11 cellular contexts compared by ENCODE assay signal in genomic region chr3:40170395-40170794, GRCh38.
DNase-seq lines count a peak whose midpoint lies in the region; ATAC-seq, FAIRE-seq and TF ChIP-seq lines count a peak whose summit lies in the region.
"Had no signal": no experiment of that assay in that cellular context is flagged by ENCODE, and none has a peak within 500 bp of the region (broad histone marks: within the 10 kb centered on the region; RNA-seq: fewer than 3 reads in every experiment).

No MANE protein-coding gene starts in this region.

- peaks cover 59% of the 10 kb centered on the region for H3K27me3 ChIP-seq in MM.1S (replicated peaks; ENCODE audit: insufficient read depth, low read length)
- H3K27me3 ChIP-seq: body of pancreas had no signal

- H4K20me1 ChIP-seq in MM.1S (ENCODE audit: insufficient read depth, low read length) = no peaks in the 10 kb centered on the region

- H3K4me1 ChIP-seq in MM.1S (ENCODE audit: low read length) = peaks cover 12% of the 10 kb centered on the region
- H3K4me1 ChIP-seq: body of pancreas had no signal

- ATAC-seq in GM19438 (IDR thresholded peaks at IDR 0.05; ENCODE audit: low read depth, unreplicated experiment) = peak; percentile 98
- peak; percentile 97 for ATAC-seq in HG02938 (IDR thresholded peaks at IDR 0.05; ENCODE audit: unreplicated experiment)
- ATAC-seq: body of pancreas, left ventricle myocardium superior had no signal

- H3K36me3 ChIP-seq in MM.1S (replicated peaks; ENCODE audit: insufficient read depth, low read length) = no peaks in the 10 kb centered on the region

- TF ChIP-seq CTCF in GM13977 (IDR thresholded peaks at IDR 0.05; ENCODE audit: extremely low read depth, insufficient read depth, missing control alignments) (no peak), MM.1S (IDR thresholded peaks at IDR 0.05; ENCODE audit: low read length) (no peak), D721Med (IDR thresholded peaks at IDR 0.05; ENCODE audit: insufficient read depth, missing control alignments) (no peak)

- in situ Hi-C loops in GM13977 (cut with MboI; ENCODE audit: low pct_unique_long_range_greater_than_20kb, low sequenced_read_pairs, unreplicated experiment) = no loop called here

- H3F3A ChIP-seq in MM.1S (ENCODE audit: insufficient read depth, low read length) = peaks cover 5% of the 10 kb centered on the region; the same call in 1 of the 2 replicates

- no peak for FAIRE-seq in D721Med (lab: Jason Lieb, UNC)

- no peaks in the 10 kb centered on the region for H3K9me2 ChIP-seq in MM.1S (replicated peaks; ENCODE audit: insufficient read depth, low read length)

- no peak overlapping the region for H2AFZ ChIP-seq in MM.1S (ENCODE audit: low read length)

- no peak overlapping the region for H3K27ac ChIP-seq in MM.1S (ENCODE audit: low read length)
- H3K27ac ChIP-seq: body of pancreas had no signal

- DNase-seq in GM13977 (ENCODE audit: low spot score) (peak; percentile 57), MM.1S (peak; percentile 52), D721Med (ENCODE audit: insufficient read length, low spot score) (no peak), GDM1 (lab: John Stamatoyannopoulos, UW) (no peak), NCI-H2081 (lab: John Stamatoyannopoulos, UW) (no peak)
- DNase-seq in activated CD4-positive, alpha-beta T cell treated with anti-CD3 and anti-CD28 coated beads, Interleukin-2, amount 50 U/mL, for 4 hours = no peak
- DNase-seq: body of pancreas, C1 segment of cervical spinal cord, left ventricle myocardium superior had no signal

- no peak overlapping the region for H3K9ac ChIP-seq in MM.1S (ENCODE audit: low read length)

- H3K9me3 ChIP-seq in MM.1S (replicated peaks; ENCODE audit: insufficient read depth, low read length) = no peaks in the 10 kb centered on the region
- H3K9me3 ChIP-seq: body of pancreas had no signal

- no peaks in the 10 kb centered on the region for H3K79me2 ChIP-seq in MM.1S (ENCODE audit: low read length)

- peak overlapping the region; percentile 85; the same call in 1 of the 2 replicates for H3K4me2 ChIP-seq in MM.1S (ENCODE audit: low read depth, low read length)

- H3K4me3 ChIP-seq in MM.1S (ENCODE audit: low read length) = peak overlapping the region; percentile 35; the same call in 1 of the 2 replicates
- H3K4me3 ChIP-seq: body of pancreas had no signal

Comparison
In these comparisons a context has a peak if more than half of its experiments do, and no peak if none do; other contexts are left out.
1. DNase-seq: peak in GM13977 (single experiment) and MM.1S (single experiment); none in D721Med (single experiment), activated CD4-positive, alpha-beta T cell treated with anti-CD3 and anti-CD28 coated beads, Interleukin-2, amount 50 U/mL, for 4 hours (0 of 2), GDM1 (single experiment) and NCI-H2081 (0 of 2).